Comparison of ENCODE assay signal across 28 cellular contexts in the genomic region with DNA sequence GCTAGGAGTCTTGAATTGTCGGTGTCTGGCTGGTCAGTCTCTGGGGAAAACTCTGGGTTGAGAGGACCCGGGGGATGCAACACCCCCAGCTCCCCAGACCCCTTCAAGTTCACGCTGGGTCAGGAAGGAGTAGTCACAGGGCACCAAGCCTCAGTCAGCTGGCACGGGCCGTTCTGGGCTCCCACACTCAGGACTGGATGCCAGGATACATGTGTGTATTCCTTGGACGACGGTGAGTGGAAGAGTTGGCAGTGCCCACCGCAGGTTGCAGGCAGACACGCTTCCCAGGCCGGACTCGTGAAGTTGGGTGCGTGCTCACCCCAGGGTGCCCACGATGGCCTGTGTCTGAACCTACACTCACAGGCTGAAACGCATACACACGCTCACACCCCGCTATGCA.
"Had no signal": no experiment of that assay in that cellular context is flagged by ENCODE, and none has a peak within 500 bp of the region (broad histone marks: within the 10 kb centered on the region; RNA-seq: fewer than 3 reads in every experiment).

No MANE protein-coding gene starts in this region.

- H3K27ac ChIP-seq: cardiac muscle cell, coronary artery, dorsolateral prefrontal cortex, gastroesophageal sphincter, pancreas, stomach, thyroid gland had no signal

- ATAC-seq: activated T-cell treated with anti-CD3 and anti-CD28 coated beads, Interleukin-2, amount 50 U/mL, for 4 hours; gastroesophageal sphincter; left colon; pancreas; right cardiac atrium; stimulated activated naive B cell treated with anti-CD40 and anti-IgM and Interleukin-4, amounts not matched to agents 10 μg/mL and 1 μg/mL and 100 μg/mL, for 72 hours had no signal

- H3K4me3 ChIP-seq: cardiac muscle cell, coronary artery, dorsolateral prefrontal cortex, gastroesophageal sphincter, pancreas, stomach, thyroid gland had no signal

- H3K27me3 ChIP-seq: cardiac muscle cell, dorsolateral prefrontal cortex, gastroesophageal sphincter, pancreas, stomach, thyroid gland had no signal

- H3K9me3 ChIP-seq: pancreas, thyroid gland had no signal

- DNase-seq: activated CD4-positive, alpha-beta memory T cell treated with anti-CD3 and anti-CD28 coated beads, Interleukin-2, amount 10 ng/mL, durations not matched to agents 7 days and 5 days; activated CD4-positive, CD25-positive, alpha-beta regulatory T cell treated with anti-CD3 and anti-CD28 coated beads, Interleukin-2, amount 50 U/mL, for 72 hours; activated T-cell treated with anti-CD3 and anti-CD28 coated beads, Interleukin-2, amount 50 U/mL, for 4 hours; anterior cingulate cortex; cerebellar nuclear complex; dorsolateral prefrontal cortex; effector memory CD4-positive, alpha-beta T cell; hippocampal formation; kidney; left colon; mammary epithelial cell; naive B cell; nephron progenitor cell; pancreas; right cardiac atrium; stimulated activated CD4-positive, alpha-beta T cell treated with anti-CD3 and anti-CD28 coated beads, Interleukin-15, amount 100 ng/mL, for 24 hours; stimulated activated CD4-positive, alpha-beta T cell treated with anti-CD3 and anti-CD28 coated beads, Interleukin-2, amount 100 ng/mL, for 24 hours; stimulated activated naive B cell treated with anti-CD40 and anti-IgM and Interleukin-4, amounts not matched to agents 10 μg/mL and 1 μg/mL and 100 μg/mL, for 72 hours; stomach; T-helper 2 cell; thyroid gland had no signal

- H3K9me3 Mint-ChIP-seq: activated naive CD4-positive, alpha-beta T cell treated with anti-CD3 and anti-CD28 coated beads, Interleukin-2, amount 50 U/mL, for 24 hours had no signal

- H3K36me3 ChIP-seq: cardiac muscle cell, pancreas had no signal

- H3K27me3 Mint-ChIP-seq: activated naive CD4-positive, alpha-beta T cell treated with anti-CD3 and anti-CD28 coated beads, Interleukin-2, amount 50 U/mL, for 24 hours; stimulated activated naive B cell treated with anti-CD40 and anti-IgM and Interleukin-4, amounts not matched to agents 10 μg/mL and 1 μg/mL and 100 μg/mL, for 72 hours had no signal

- H3K27ac Mint-ChIP-seq: activated CD4-positive, alpha-beta memory T cell treated with anti-CD3 and anti-CD28 coated beads, Interleukin-2, amount 10 ng/mL, durations not matched to agents 7 days and 5 days; activated CD4-positive, alpha-beta T cell treated with anti-CD3 and anti-CD28 coated beads, Interleukin-2, amount 10 ng/mL, durations not matched to agents 24 days and 14 days; activated naive CD4-positive, alpha-beta T cell treated with anti-CD3 and anti-CD28 coated beads, Interleukin-2, amount 50 U/mL, for 24 hours; activated T-helper 2 cell treated with anti-CD3 and anti-CD28 coated beads, Interferon-gamma antibody, Interleukin-2, Interleukin-4, amounts not matched to agents 10 μg/mL and 5 μg/mL and 100 μg/mL, durations not matched to agents 14 hours and 24 hours and 36 hours; mesothelial cell of epicardium; nephron progenitor cell had no signal

- H3K4me1 ChIP-seq: pancreas had no signal

- H3K4me3 Mint-ChIP-seq: activated CD4-positive, alpha-beta memory T cell treated with anti-CD3 and anti-CD28 coated beads, Interleukin-2, amount 10 ng/mL, durations not matched to agents 7 days and 5 days; activated CD4-positive, alpha-beta T cell treated with anti-CD3 and anti-CD28 coated beads, Interleukin-2, amount 10 ng/mL, durations not matched to agents 24 days and 14 days; activated naive CD4-positive, alpha-beta T cell treated with anti-CD3 and anti-CD28 coated beads, Interleukin-2, amount 50 U/mL, for 24 hours; activated T-cell treated with anti-CD3 and anti-CD28 coated beads, Interleukin-2, amount 50 U/mL, for 4 hours; mesothelial cell of epicardium; nephron progenitor cell; stimulated activated naive B cell treated with anti-CD40 and anti-IgM and Interleukin-4, amounts not matched to agents 10 μg/mL and 1 μg/mL and 100 μg/mL, for 72 hours had no signal
